In genomic region chr17:56528636-56529170, GRCh38 we compare ENCODE assay signal across 16 cellular contexts.
A peak's percentile ranks its signal among the peaks of the same experiment; 100 is the strongest.
DNase-seq lines count a peak whose midpoint lies in the region; TF ChIP-seq lines count a peak whose summit lies in the region.
"Had no signal": no experiment of that assay in that cellular context is flagged by ENCODE, and none has a peak within 500 bp of the region (broad histone marks: within the 10 kb centered on the region; RNA-seq: fewer than 3 reads in every experiment).

No MANE protein-coding gene starts in this region.

- H2BK5ac ChIP-seq in mesendoderm (ENCODE audit: low read length): no peak overlapping the region

- no peaks in the 10 kb centered on the region for H3K36me3 Mint-ChIP-seq in progenitor cell of endocrine pancreas (ENCODE audit: insufficient read depth)
- H3K36me3 Mint-ChIP-seq: CD14-positive monocyte; CD4-positive, alpha-beta memory T cell; IgD-negative memory B cell had no signal

- H3K9ac ChIP-seq in mesendoderm (ENCODE audit: low read length): no peak overlapping the region
- H3K9ac ChIP-seq: BLaER1, GM23248 had no signal

- no peak overlapping the region for H3K27ac Mint-ChIP-seq in progenitor cell of endocrine pancreas
- H3K27ac Mint-ChIP-seq: CD14-positive monocyte; CD4-positive, alpha-beta memory T cell; IgD-negative memory B cell had no signal

- no peak overlapping the region for H2BK15ac ChIP-seq in mesendoderm (replicated peaks; ENCODE audit: low read depth)

- H3K4me3 ChIP-seq in mesendoderm (ENCODE audit: low read length): no peak overlapping the region
- H3K4me3 ChIP-seq: A549, BLaER1, GM23248, HAP-1 had no signal

- no peak overlapping the region for H3K18ac ChIP-seq in mesendoderm (ENCODE audit: low read length)

- H3K4me2 ChIP-seq in mesendoderm (ENCODE audit: low read length): no peak overlapping the region
- H3K4me2 ChIP-seq: A549, BLaER1 had no signal

- no peak overlapping the region for H3K23ac ChIP-seq in mesendoderm (ENCODE audit: low read length)

- no CpG with 5 or more reads among the region's 2 CpGs for WGBS in mesendoderm (ENCODE audit: extremely low coverage, insufficient coverage, low lambda C conversion rate)

- TF ChIP-seq CTCF in progenitor cell of endocrine pancreas (IDR thresholded peaks at IDR 0.05; ENCODE audit: unreplicated experiment): peak; percentile 8

- no peaks in the 10 kb centered on the region for H3K27me3 ChIP-seq in mesendoderm (ENCODE audit: insufficient read depth, low read length, poor library complexity)
- H3K27me3 ChIP-seq: BLaER1 had no signal

- no peak overlapping the region for H4K8ac ChIP-seq in mesendoderm (ENCODE audit: low read depth, low read length)

- H3K27me3 Mint-ChIP-seq in progenitor cell of endocrine pancreas: peaks cover 14% of the 10 kb centered on the region

- no peaks in the 10 kb centered on the region for H3K36me3 ChIP-seq in mesendoderm (ENCODE audit: control insufficient read depth, insufficient read depth, low read length)
- H3K36me3 ChIP-seq: BLaER1, HAP-1 had no signal

- no peak overlapping the region for H2AK5ac ChIP-seq in mesendoderm (ENCODE audit: low read length)

- peaks cover 3% of the 10 kb centered on the region for H3K4me1 Mint-ChIP-seq in progenitor cell of endocrine pancreas (ENCODE audit: low read depth)
- H3K4me1 Mint-ChIP-seq: CD4-positive, alpha-beta memory T cell; IgD-negative memory B cell had no signal

- no peaks in the 10 kb centered on the region for H3K79me1 ChIP-seq in mesendoderm (ENCODE audit: low read length)

- H3K4me3 Mint-ChIP-seq in progenitor cell of endocrine pancreas (ENCODE audit: low read depth): no peak overlapping the region
- H3K4me3 Mint-ChIP-seq: CD14-positive monocyte; CD4-positive, alpha-beta memory T cell; IgD-negative memory B cell had no signal

- no peaks in the 10 kb centered on the region for H3K9me3 Mint-ChIP-seq in progenitor cell of endocrine pancreas (ENCODE audit: low read depth)
- H3K9me3 Mint-ChIP-seq: CD14-positive monocyte; CD4-positive, alpha-beta memory T cell had no signal

- H2BK120ac ChIP-seq in mesendoderm (ENCODE audit: low read depth, low read length): no peak overlapping the region

- no peak overlapping the region for H3K4ac ChIP-seq in mesendoderm (ENCODE audit: low read depth, low read length)

- H4K5ac ChIP-seq in mesendoderm (ENCODE audit: low read length): no peak overlapping the region

- no peak overlapping the region for H3K56ac ChIP-seq in mesendoderm (ENCODE audit: low read length)

- no peaks in the 10 kb centered on the region for H3K4me1 ChIP-seq in mesendoderm (ENCODE audit: control insufficient read depth, low read depth, low read length)
- H3K4me1 ChIP-seq: A549, BLaER1, HAP-1 had no signal

- no peak overlapping the region for H3K27ac ChIP-seq in mesendoderm (ENCODE audit: low read depth, low read length)
- H3K27ac ChIP-seq in caudate nucleus (ENCODE audit: low read depth, low read length): no peak overlapping the region
- H3K27ac ChIP-seq: 22Rv1, A549, BLaER1, GM23248 had no signal

- peak; percentile 17 for DNase-seq in NCI-H82 (lab: John Stamatoyannopoulos, UW)
- DNase-seq in NCI-H82 treated with DMSO at 0.1 percent for 48 hours (lab: John Stamatoyannopoulos, UW; ENCODE audit: unreplicated experiment): no peak
- peak; percentile 52 for DNase-seq in mesendoderm
- DNase-seq in progenitor cell of endocrine pancreas (ENCODE audit: low spot score, unreplicated experiment): no peak
- no peak for DNase-seq in caudate nucleus (lab: John Stamatoyannopoulos, UW)
- DNase-seq in NCI-H2171 treated with DMSO at 0.1 percent for 48 hours (lab: John Stamatoyannopoulos, UW): no peak
- DNase-seq in AG08395 (ENCODE audit: low spot score): no peak
- DNase-seq: CD4-positive, alpha-beta memory T cell; DMS79 treated with DMSO at 0.1 percent for 48 hours; GM23248 had no signal

- no peaks in the 10 kb centered on the region for H3K79me2 ChIP-seq in mesendoderm (ENCODE audit: control insufficient read depth, insufficient read depth, low read length)

Comparison
In these comparisons a context has a peak if more than half of its experiments do, and no peak if none do; other contexts are left out.
1. DNase-seq: peak in NCI-H82 (single experiment) and mesendoderm (single experiment); none in NCI-H82 treated with DMSO at 0.1 percent for 48 hours (single experiment), progenitor cell of endocrine pancreas (single experiment), caudate nucleus (0 of 61), NCI-H2171 treated with DMSO at 0.1 percent for 48 hours (single experiment) and AG08395 (single experiment).